In genomic region chr6:72580281-72580940, GRCh38 we compare ENCODE assay signal across 8 cellular contexts. TPM values are rescaled to one million over a fixed set of nuclear protein-coding genes. Genes with fewer than 3 reads are reported as not detected.
DNase-seq lines count a peak whose midpoint lies in the region; ATAC-seq, FAIRE-seq and TF ChIP-seq lines count a peak whose summit lies in the region.

No MANE protein-coding gene starts in this region.

- no peak overlapping the region for H3K27ac ChIP-seq in astrocyte (ENCODE audit: low read depth, low read length)

- no peak overlapping the region for H3K27ac Mint-ChIP-seq in astrocyte (ENCODE audit: unreplicated experiment)

- no peaks in the 10 kb centered on the region for H3K27me3 Mint-ChIP-seq in astrocyte (ENCODE audit: low read depth, unreplicated experiment)

- peak; percentile 41 for DNase-seq in ACHN
- DNase-seq in NCI-H446 (lab: John Stamatoyannopoulos, UW) = peak; percentile 13 to 76
- DNase-seq in astrocyte (ENCODE audit: low read depth) = peak; percentile 78
- DNase-seq in lung microvascular endothelial cell (ENCODE audit: low read depth in 2 of 2) = peak; percentile 20 to 41
- no peak for DNase-seq in NCI-H2196 (lab: John Stamatoyannopoulos, UW; ENCODE audit: unreplicated experiment)
- no peak for DNase-seq in stimulated activated CD4-positive, alpha-beta T cell treated with anti-CD3 and anti-CD28 coated beads, Interleukin-1b, Interleukin-23, amount 100 ng/mL, for 48 hours

- H3K79me2 ChIP-seq in astrocyte (ENCODE audit: insufficient read depth, low read length) = no peaks in the 10 kb centered on the region

- H3K4me1 ChIP-seq in astrocyte (ENCODE audit: insufficient read depth, low read length) = no peaks in the 10 kb centered on the region

- no peak overlapping the region for H3K4me3 ChIP-seq in astrocyte (ENCODE audit: insufficient read depth, low read depth, low read length)

- no peaks in the 10 kb centered on the region for H3K9me3 ChIP-seq in astrocyte (ENCODE audit: insufficient read depth, low read depth, low read length)

- no peaks in the 10 kb centered on the region for H3K4me1 Mint-ChIP-seq in astrocyte (ENCODE audit: low read depth, unreplicated experiment)

- H4K20me1 ChIP-seq in astrocyte (ENCODE audit: insufficient read depth, low read length) = no peaks in the 10 kb centered on the region

- peak; percentile 90 for ATAC-seq in GM18498 (IDR thresholded peaks at IDR 0.05; ENCODE audit: unreplicated experiment)
- ATAC-seq in HG03135 (IDR thresholded peaks at IDR 0.05; ENCODE audit: unreplicated experiment) = peak; percentile 89

- H2AFZ ChIP-seq in astrocyte (ENCODE audit: low read depth, low read length) = no peak overlapping the region

- H3K9me3 Mint-ChIP-seq in astrocyte (ENCODE audit: unreplicated experiment) = no peaks in the 10 kb centered on the region

- peak; percentile 23 for FAIRE-seq in astrocyte (lab: Jason Lieb, UNC)

- in situ Hi-C loops in ACHN (cut with HindIII; ENCODE audit: low pct_ligation_motif_present, low pct_unique_long_range_greater_than_20kb, low sequenced_read_pairs) = no loop called here

- no peaks in the 10 kb centered on the region for H3K36me3 Mint-ChIP-seq in astrocyte (ENCODE audit: low read depth, unreplicated experiment)

- H3K4me3 Mint-ChIP-seq in astrocyte (ENCODE audit: unreplicated experiment) = no peak overlapping the region

- H3K27me3 ChIP-seq in astrocyte (ENCODE audit: insufficient read depth, low read length) = no peaks in the 10 kb centered on the region

- no peak overlapping the region for H3K4me2 ChIP-seq in astrocyte (ENCODE audit: low read length)

- no peak overlapping the region for H3K9ac ChIP-seq in astrocyte (ENCODE audit: low read length)

- no peaks in the 10 kb centered on the region for H3K36me3 ChIP-seq in astrocyte (ENCODE audit: insufficient read depth, low read length)

- TF ChIP-seq CTCF in astrocyte (IDR thresholded peaks at IDR 0.05; ENCODE audit: insufficient read depth, low read depth, low read length) = peak; percentile 68

RNA-seq across cellular contexts. Expression of gene KCNQ5, which starts 41.5 kb away (rescaled TPM):
- 0.43 and 2.0 TPM in 2 replicates for total RNA-seq in astrocyte
- total RNA-seq in lung microvascular endothelial cell = under 0.01 TPM in 1 of 2 replicates, not detected in the other

Comparison
In these comparisons a context has a peak if more than half of its experiments do, and no peak if none do; other contexts are left out.
1. DNase-seq: peak in ACHN (single experiment), NCI-H446 (2 of 2), astrocyte (single experiment) and lung microvascular endothelial cell (2 of 2); none in NCI-H2196 (single experiment) and stimulated activated CD4-positive, alpha-beta T cell treated with anti-CD3 and anti-CD28 coated beads, Interleukin-1b, Interleukin-23, amount 100 ng/mL, for 48 hours (single experiment).